Comparison of ENCODE assay signal across 16 cellular contexts in the genomic region with DNA sequence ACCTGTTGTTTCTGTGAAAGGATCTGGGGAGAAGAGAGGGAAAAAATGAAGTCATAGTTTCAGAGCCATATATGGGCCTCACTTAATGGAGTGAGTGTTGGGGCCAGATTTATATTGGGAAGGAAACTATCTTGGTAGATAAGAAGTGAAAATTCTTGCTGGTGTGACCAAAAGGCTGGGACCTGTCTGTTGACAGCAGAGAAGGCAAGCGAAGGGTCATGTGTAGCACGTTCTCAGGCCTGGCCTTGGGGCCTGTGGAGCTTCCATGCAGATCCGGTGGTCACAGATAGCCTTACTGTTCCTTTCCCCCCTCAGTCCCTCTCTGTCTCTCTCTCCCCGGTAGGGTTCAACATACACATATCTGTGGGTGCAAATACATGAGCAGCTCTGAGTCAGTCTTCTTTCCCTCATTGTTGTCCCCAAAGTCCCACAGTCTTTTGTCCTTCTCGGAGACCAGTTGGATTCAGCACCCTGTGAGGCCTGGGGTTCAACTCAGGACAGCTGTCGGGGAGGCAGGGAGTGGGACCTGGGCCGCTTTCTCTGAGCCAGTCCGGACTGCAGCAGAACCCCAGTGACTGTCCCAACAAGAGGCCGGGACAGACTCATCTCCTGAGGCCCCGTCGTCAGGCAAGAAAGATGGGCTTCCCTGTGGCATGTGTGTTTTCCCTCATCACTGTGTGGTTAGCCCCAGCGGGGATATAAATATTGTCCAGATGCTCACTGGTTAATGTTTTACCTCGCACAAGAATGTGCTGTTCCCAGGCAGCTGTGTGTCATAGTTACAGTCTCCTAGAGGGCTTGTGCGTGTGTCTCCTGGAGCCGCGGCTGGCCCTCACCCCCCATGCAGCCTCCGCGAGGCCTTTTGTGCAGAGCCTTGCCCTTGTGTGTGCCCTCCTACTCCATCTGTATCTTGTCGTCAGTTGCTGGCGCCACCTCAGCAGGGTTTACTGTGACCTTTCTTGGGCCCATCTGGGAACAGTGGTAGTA. TPM values are rescaled to one million over a fixed set of nuclear protein-coding genes. Genes with fewer than 3 reads are reported as not detected.
DNase-seq lines count a peak whose midpoint lies in the region; ATAC-seq and TF ChIP-seq lines count a peak whose summit lies in the region.
"Had no signal": no experiment of that assay in that cellular context is flagged by ENCODE, and none has a peak within 500 bp of the region (broad histone marks: within the 10 kb centered on the region; RNA-seq: fewer than 3 reads in every experiment).

No MANE protein-coding gene starts in this region.

- H3K4me3 Mint-ChIP-seq in brain, result peak overlapping the region in 1 of 5 experiments; percentile 36
- H3K4me3 Mint-ChIP-seq: activated T-cell treated with anti-CD3 and anti-CD28 coated beads, Interleukin-2, amount 50 U/mL, for 72 hours had no signal

- no TSS peak for BruUV-seq in PC-3 (replicated peaks; lab: Mats Ljungman, UMichigan)

- DNase-seq in NCI-H1694 (lab: John Stamatoyannopoulos, UW) (peak; percentile 4), NCI-H1694 treated with DMSO at 0.1 percent for 48 hours (lab: John Stamatoyannopoulos, UW) (no peak), kidney tubule cell (ENCODE audit: low spot score) (peak; percentile 97), thyroid gland (peak; percentile 24 to 27), PC-3 (no peak), NCI-H1930 (lab: John Stamatoyannopoulos, UW) (no peak)
- DNase-seq: activated T-cell treated with anti-CD3 and anti-CD28 coated beads, Interleukin-2, amount 50 U/mL, for 72 hours; DMS153; ovary; stimulated activated CD4-positive, alpha-beta T cell treated with anti-CD3 and anti-CD28 coated beads, Interleukin-4, amount 100 ng/mL, for 4 hours had no signal

- H3K27me3 ChIP-seq in thyroid gland (no peaks in the 10 kb centered on the region), PC-3 (ENCODE audit: low read length) (no peaks in the 10 kb centered on the region)
- H3K27me3 ChIP-seq: ascending aorta, esophagus muscularis mucosa, ovary had no signal

- peak overlapping the region in 3 of 5 experiments; percentile 34 to 76 (median 57) for H3K27ac Mint-ChIP-seq in brain
- H3K27ac Mint-ChIP-seq: activated T-cell treated with anti-CD3 and anti-CD28 coated beads, Interleukin-2, amount 50 U/mL, for 72 hours had no signal

- H4K20me1 ChIP-seq in PC-3 (ENCODE audit: low read length), result no peaks in the 10 kb centered on the region

- H2AFZ ChIP-seq in PC-3 (ENCODE audit: low read length), result no peak overlapping the region

- no peaks in the 10 kb centered on the region for H3K79me2 ChIP-seq in PC-3 (ENCODE audit: low read length)

- POLR2A ChIA-PET in PC-3 (lab: Charles Lee; ENCODE audit: unreplicated experiment), result no interaction called here

- H3K27ac ChIP-seq in thyroid gland (peak overlapping the region; percentile 4 to 10 (median 8)), PC-3 (ENCODE audit: low read length) (no peak overlapping the region)
- H3K27ac ChIP-seq: ascending aorta, esophagus muscularis mucosa, ovary had no signal

- H3K4me1 ChIP-seq in thyroid gland, result peaks cover 21 to 30% of the 10 kb centered on the region in 2 donors
- H3K4me1 ChIP-seq in PC-3 (ENCODE audit: insufficient read depth, low read length), result no peaks in the 10 kb centered on the region
- H3K4me1 ChIP-seq: ascending aorta had no signal

- no peaks in the 10 kb centered on the region for H3K27me3 Mint-ChIP-seq in brain

- no peak overlapping the region for H3K9ac ChIP-seq in PC-3 (ENCODE audit: low read length)

- H3K9me3 ChIP-seq in thyroid gland (no peaks in the 10 kb centered on the region), PC-3 (ENCODE audit: low read length) (no peaks in the 10 kb centered on the region)
- H3K9me3 ChIP-seq: ascending aorta, esophagus muscularis mucosa, ovary had no signal

- no peaks in the 10 kb centered on the region for H3K9me2 ChIP-seq in PC-3 (replicated peaks; ENCODE audit: low read length)

- TF ChIP-seq CTCF in brain (conservative IDR thresholded peaks at IDR 0.05) (no peak), thyroid gland (IDR thresholded peaks at IDR 0.05) (no peak), PC-3 (conservative IDR thresholded peaks at IDR 0.05; ENCODE audit: low read depth, low read length) (no peak)

- no peaks in the 10 kb centered on the region for H3K36me3 ChIP-seq in thyroid gland
- no peaks in the 10 kb centered on the region for H3K36me3 ChIP-seq in PC-3 (ENCODE audit: low read depth, low read length)
- H3K36me3 ChIP-seq: ascending aorta, esophagus muscularis mucosa, ovary had no signal

- no peaks in the 10 kb centered on the region for H3K36me3 Mint-ChIP-seq in brain

- CTCF ChIA-PET in PC-3 (lab: Charles Lee), result no interaction called here

- peaks cover 47% of the 10 kb centered on the region for H3K4me1 Mint-ChIP-seq in brain

- no peak overlapping the region for H3K4me3 ChIP-seq in thyroid gland (replicated peaks in 1 of 3)
- no peak overlapping the region for H3K4me3 ChIP-seq in PC-3 (ENCODE audit: low read length)
- H3K4me3 ChIP-seq: ascending aorta, esophagus muscularis mucosa, ovary had no signal

- no peaks in the 10 kb centered on the region for H3K9me3 Mint-ChIP-seq in brain
- H3K9me3 Mint-ChIP-seq: activated T-cell treated with anti-CD3 and anti-CD28 coated beads, Interleukin-2, amount 50 U/mL, for 72 hours had no signal

- no peak overlapping the region for H3K4me2 ChIP-seq in PC-3 (ENCODE audit: low read length)

- TF ChIP-seq POLR2A in thyroid gland (IDR thresholded peaks at IDR 0.05), result no peak

- intact Hi-C loops in thyroid gland (cut with DNase I) (no loop called here), PC-3 (cut with micrococcal nuclease) (no loop called here)

- H3F3A ChIP-seq in PC-3 (ENCODE audit: low read length, unreplicated experiment), result no peaks in the 10 kb centered on the region

- 75 to 81% methylated on average over 16 to 20 of the region's 20 CpGs for WGBS in thyroid gland, 2 donors

- ATAC-seq in HG02852 (IDR thresholded peaks at IDR 0.05; ENCODE audit: unreplicated experiment) (no peak), PC-3 (no peak)
- ATAC-seq: activated CD4-positive, CD25-positive, alpha-beta regulatory T cell treated with anti-CD3 and anti-CD28 coated beads, Interleukin-2, amount 50 U/mL, for 24 hours; activated T-cell treated with anti-CD3 and anti-CD28 coated beads, Interleukin-2, amount 50 U/mL, for 72 hours; SK-N-SH treated with all-trans-retinoic acid at 6 μM for 48 hours had no signal

RNA-seq across cellular contexts. Expression of gene PPP1R14C, which starts 34.7 kb away (rescaled TPM):
- polyA plus RNA-seq in brain (ENCODE audit: insufficient read depth, low read depth, low replicate concordance), result 1.8 TPM
- total RNA-seq in thyroid gland (100 to 1,000 TPM in 1 of 4 donors, 10 to 100 TPM in 3; 34.7 to 102 (median 79.7) TPM), PC-3 (2014; rRNA removed) (1.1 and 3.0 TPM in 2 replicates)
- total RNA-seq: ascending aorta had no signal

Comparison
In these comparisons a context has a peak if more than half of its experiments do, and no peak if none do; other contexts are left out.
1. DNase-seq: peak in NCI-H1694 (single experiment), kidney tubule cell (single experiment) and thyroid gland (2 of 2); none in NCI-H1694 treated with DMSO at 0.1 percent for 48 hours (single experiment), PC-3 (single experiment) and NCI-H1930 (0 of 2).